In the genomic region with DNA sequence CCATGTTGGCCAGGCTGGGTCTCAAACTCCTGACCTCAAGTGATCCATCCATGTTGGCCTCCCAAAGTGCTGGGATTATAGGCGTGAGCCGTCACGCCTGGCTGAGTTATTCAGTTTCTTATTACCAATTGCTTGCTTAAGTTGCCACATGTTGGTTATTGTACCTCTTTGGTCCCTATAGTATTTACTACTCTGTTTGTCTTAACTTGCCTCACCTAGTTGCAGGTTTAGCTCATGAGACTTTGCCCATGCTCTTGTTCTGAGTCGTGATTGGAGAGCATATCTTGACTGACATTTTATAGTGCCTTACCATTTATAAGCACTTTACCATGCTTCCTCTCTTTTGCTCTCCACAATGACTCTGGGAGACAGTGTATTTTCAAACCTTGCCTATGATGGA, we compare ENCODE assay signal across 27 cellular contexts.
"Had no signal": no experiment of that assay in that cellular context is flagged by ENCODE, and none has a peak within 500 bp of the region (broad histone marks: within the 10 kb centered on the region; RNA-seq: fewer than 3 reads in every experiment).

No MANE protein-coding gene starts in this region.

- FAIRE-seq: keratinocyte had no signal

- H3K9ac ChIP-seq: parathyroid adenoma had no signal

- H3K4me2 ChIP-seq: smooth muscle cell had no signal

- H3K27me3 ChIP-seq: neutrophil, right atrium auricular region, right lobe of liver, testis, thyroid gland, transverse colon, upper lobe of left lung, vagina had no signal

- H3K4me1 ChIP-seq: lower lobe of right lung, parathyroid adenoma, right atrium auricular region, right lobe of liver, testis, thyroid gland, upper lobe of left lung, vagina had no signal

- H3K4me3 ChIP-seq: lower lobe of right lung, right atrium auricular region, right lobe of liver, smooth muscle cell, testis, thyroid gland, transverse colon, upper lobe of left lung, vagina had no signal

- H3K79me2 ChIP-seq: parathyroid adenoma had no signal

- H2AFZ ChIP-seq: parathyroid adenoma had no signal

- ATAC-seq: left cardiac atrium; left lobe of liver; lower lobe of right lung; naive thymus-derived CD8-positive, alpha-beta T cell; right lobe of liver; stimulated activated memory B cell treated with anti-CD40 and anti-IgM and Interleukin-4, amounts not matched to agents 10 μg/mL and 1 μg/mL and 100 μg/mL, for 72 hours; stimulated activated naive CD8-positive, alpha-beta T cell treated with anti-CD3 and anti-CD28 coated beads, Interleukin-15, amount 100 ng/mL, for 72 hours had no signal

- H3K9me3 ChIP-seq: lower lobe of right lung, neutrophil, right atrium auricular region, right lobe of liver, testis, thyroid gland, transverse colon, upper lobe of left lung, vagina had no signal

- DNase-seq: hippocampal formation; kidney glomerular epithelial cell; left cardiac atrium; lower lobe of right lung; mammary epithelial cell; mesenchymal stem cell; naive thymus-derived CD8-positive, alpha-beta T cell; occipital lobe; right lobe of liver; stimulated activated CD4-positive, alpha-beta T cell treated with anti-CD3 and anti-CD28 coated beads, Interleukin-1b, Interleukin-23, amount 100 ng/mL, for 48 hours; stimulated activated CD4-positive, alpha-beta T cell treated with anti-CD3 and anti-CD28 coated beads, Interleukin-2, amount 100 ng/mL, for 48 hours; stimulated activated CD4-positive, alpha-beta T cell treated with anti-CD3 and anti-CD28 coated beads, Interleukin-4, amount 100 ng/mL, for 4 hours; stimulated activated CD8-positive, alpha-beta memory T cell treated with anti-CD3 and anti-CD28 coated beads, Interleukin-4, amount 100 ng/mL, for 48 hours; stimulated activated naive CD4-positive, alpha-beta T cell treated with Interleukin-2 at 50 U/mL for 16 hours; stimulated activated naive CD8-positive, alpha-beta T cell treated with anti-CD3 and anti-CD28 coated beads, Interleukin-15, amount 100 ng/mL, for 72 hours; testis; thyroid gland; transverse colon; upper lobe of left lung had no signal

- H3K36me3 ChIP-seq: lower lobe of right lung, neutrophil, right atrium auricular region, right lobe of liver, thyroid gland, transverse colon, upper lobe of left lung, vagina had no signal

- H3K27ac ChIP-seq: lower lobe of right lung, neutrophil, parathyroid adenoma, right atrium auricular region, right lobe of liver, testis, thyroid gland, transverse colon, upper lobe of left lung, vagina had no signal
